8 cellular contexts compared by ENCODE assay signal in genomic region chr2:108637304-108637669, GRCh38.
DNase-seq lines count a peak whose midpoint lies in the region; ATAC-seq and TF ChIP-seq lines count a peak whose summit lies in the region.

No MANE protein-coding gene starts in this region.

- H3K9me3 ChIP-seq in fibroblast of lung (ENCODE audit: control insufficient read depth, insufficient read depth, low read depth, low read length), result no peaks in the 10 kb centered on the region

- no peak overlapping the region for H3K4me3 Mint-ChIP-seq in progenitor cell of endocrine pancreas (ENCODE audit: low read depth)

- H3K36me3 ChIP-seq in fibroblast of lung (ENCODE audit: control insufficient read depth, insufficient read depth, low read length), result no peaks in the 10 kb centered on the region

- no peaks in the 10 kb centered on the region for H3K36me3 Mint-ChIP-seq in progenitor cell of endocrine pancreas (ENCODE audit: insufficient read depth)

- TF ChIP-seq CTCF in fibroblast of lung (conservative IDR thresholded peaks at IDR 0.05 in 1 of 2, IDR thresholded peaks at IDR 0.05 in 1 of 2; ENCODE audit: low read depth in 1 of 2, low read length in 2 of 2) (no peak), progenitor cell of endocrine pancreas (IDR thresholded peaks at IDR 0.05; ENCODE audit: unreplicated experiment) (no peak)

- no peak overlapping the region for H3K4me3 ChIP-seq in fibroblast of lung (replicated peaks in 1 of 4; ENCODE audit: control extremely low read depth in 1 of 4, insufficient read depth in 1 of 4, low read depth in 3 of 4, low read length in 4 of 4)

- H3K4me1 Mint-ChIP-seq in progenitor cell of endocrine pancreas (ENCODE audit: low read depth), result peaks cover 26% of the 10 kb centered on the region

- H3K9me3 Mint-ChIP-seq in progenitor cell of endocrine pancreas (ENCODE audit: low read depth), result no peaks in the 10 kb centered on the region

- peak overlapping the region; percentile 21 for H3K4me2 ChIP-seq in fibroblast of lung (ENCODE audit: extremely low read depth, insufficient read depth, low read length)

- peak overlapping the region; percentile 77 for H3K27ac ChIP-seq in fibroblast of lung (ENCODE audit: insufficient read depth, low read length)

- peaks cover 47% of the 10 kb centered on the region for H3K4me1 ChIP-seq in fibroblast of lung (ENCODE audit: control insufficient read depth, extremely low read depth, insufficient read depth, low read length)

- DNase-seq in OCI-M2 (lab: John Stamatoyannopoulos, UW; ENCODE audit: unreplicated experiment), result peak; percentile 65
- peak; percentile 84 to 97 for DNase-seq in fibroblast of lung (ENCODE audit: low read depth in 2 of 2)
- no peak for DNase-seq in progenitor cell of endocrine pancreas (ENCODE audit: low spot score, unreplicated experiment)
- no peak for DNase-seq in central memory CD4-positive, alpha-beta T cell
- no peak for DNase-seq in AML-193 (lab: John Stamatoyannopoulos, UW)
- no peak for DNase-seq in stimulated activated CD4-positive, alpha-beta T cell treated with anti-CD3 and anti-CD28 coated beads, Interleukin-2, amount 100 ng/mL, for 48 hours
- DNase-seq in KG1 (lab: John Stamatoyannopoulos, UW), result no peak

- H3K79me2 ChIP-seq in fibroblast of lung (ENCODE audit: control insufficient read depth, insufficient read depth, low read length), result peaks cover 27% of the 10 kb centered on the region

- H3K27me3 ChIP-seq in fibroblast of lung (ENCODE audit: control insufficient read depth, insufficient read depth, low read length), result no peaks in the 10 kb centered on the region

- no peaks in the 10 kb centered on the region for H4K20me1 ChIP-seq in fibroblast of lung (ENCODE audit: control insufficient read depth, extremely low read depth, insufficient read depth, low read length)

- peak; percentile 77 for ATAC-seq in GM19463 (IDR thresholded peaks at IDR 0.05; ENCODE audit: unreplicated experiment)

- no peak overlapping the region for H3K9ac ChIP-seq in fibroblast of lung (ENCODE audit: insufficient read depth, low read length)

- no peaks in the 10 kb centered on the region for H3K27me3 Mint-ChIP-seq in progenitor cell of endocrine pancreas

- no peak overlapping the region for H2AFZ ChIP-seq in fibroblast of lung (ENCODE audit: low read length)

- peak overlapping the region; percentile 45 for H3K27ac Mint-ChIP-seq in progenitor cell of endocrine pancreas

Comparison
In these comparisons a context has a peak if more than half of its experiments do, and no peak if none do; other contexts are left out.
1. DNase-seq: peak in OCI-M2 (single experiment) and fibroblast of lung (2 of 2); none in progenitor cell of endocrine pancreas (single experiment), central memory CD4-positive, alpha-beta T cell (single experiment), AML-193 (0 of 2), stimulated activated CD4-positive, alpha-beta T cell treated with anti-CD3 and anti-CD28 coated beads, Interleukin-2, amount 100 ng/mL, for 48 hours (0 of 2) and KG1 (single experiment).